12 cellular contexts compared by ENCODE assay signal in the genomic region with DNA sequence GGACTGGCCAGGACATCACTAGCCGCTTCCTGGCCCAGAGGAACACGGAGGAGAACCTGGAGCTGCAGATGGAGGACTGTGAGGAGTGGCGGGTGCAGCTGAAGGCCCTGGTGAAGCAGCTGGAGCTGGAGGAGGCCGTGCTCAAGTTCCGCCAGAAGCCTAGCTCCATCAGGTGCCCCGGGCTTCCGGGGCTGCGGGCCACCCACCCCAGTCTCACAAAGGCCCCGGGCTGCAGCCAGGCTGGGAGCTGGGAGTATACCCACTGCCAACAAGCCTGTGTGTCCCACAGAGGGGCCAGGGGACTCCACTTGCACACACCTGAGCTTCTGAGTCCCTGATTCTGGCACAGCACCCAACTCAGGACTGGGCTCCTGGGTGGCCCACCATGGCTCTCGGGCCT. TPM values are rescaled to one million over a fixed set of nuclear protein-coding genes. Genes with fewer than 3 reads are reported as not detected.
DNase-seq lines count a peak whose midpoint lies in the region; ATAC-seq, FAIRE-seq and TF ChIP-seq lines count a peak whose summit lies in the region.
"Had no signal": no experiment of that assay in that cellular context is flagged by ENCODE, and none has a peak within 500 bp of the region (broad histone marks: within the 10 kb centered on the region; RNA-seq: fewer than 3 reads in every experiment).

No MANE protein-coding gene starts in this region.

- H3K4me3 ChIP-seq in CD8-positive, alpha-beta T cell (ENCODE audit: low read depth, low read length): no peak overlapping the region
- H3K4me3 ChIP-seq in IMR-90 (ENCODE audit: insufficient read depth, low read depth, low read length): no peak overlapping the region
- H3K4me3 ChIP-seq in astrocyte (ENCODE audit: insufficient read depth, low read depth, low read length): no peak overlapping the region

- peaks cover 32% of the 10 kb centered on the region for H3K79me2 ChIP-seq in astrocyte (ENCODE audit: insufficient read depth, low read length)

- no peak for TF ChIP-seq CTCF in CD8-positive, alpha-beta T cell (IDR thresholded peaks at IDR 0.05)
- TF ChIP-seq CTCF in IMR-90 (conservative IDR thresholded peaks at IDR 0.05; ENCODE audit: low read depth, low read length) (no peak), astrocyte (IDR thresholded peaks at IDR 0.05; ENCODE audit: insufficient read depth, low read depth, low read length) (no peak), neural crest cell (conservative IDR thresholded peaks at IDR 0.05) (no peak)

- no peak overlapping the region for H4K8ac ChIP-seq in IMR-90 (ENCODE audit: low read depth in 2 of 2, low read length in 2 of 2)

- H3K9me3 Mint-ChIP-seq in CD8-positive, alpha-beta T cell: no peaks in the 10 kb centered on the region
- H3K9me3 Mint-ChIP-seq in astrocyte (ENCODE audit: unreplicated experiment) (no peaks in the 10 kb centered on the region), neural crest cell (no peaks in the 10 kb centered on the region)

- H3K27ac ChIP-seq in CD8-positive, alpha-beta T cell (ENCODE audit: low read depth, low read length): no peak overlapping the region
- H3K27ac ChIP-seq in IMR-90 (ENCODE audit: insufficient read depth, low read length) (no peak overlapping the region), astrocyte (ENCODE audit: low read depth, low read length) (no peak overlapping the region), substantia nigra (ENCODE audit: low read depth, low read length, poor library complexity, severe bottlenecking) (no peak overlapping the region)
- H3K27ac ChIP-seq: epithelial cell of prostate had no signal

- H3K36me3 ChIP-seq in CD8-positive, alpha-beta T cell (ENCODE audit: insufficient read depth, low read length): no peaks in the 10 kb centered on the region
- H3K36me3 ChIP-seq in IMR-90 (ENCODE audit: control insufficient read depth, insufficient read depth, low read length): peaks cover 2% of the 10 kb centered on the region
- H3K36me3 ChIP-seq in astrocyte (ENCODE audit: insufficient read depth, low read length): peaks cover 6% of the 10 kb centered on the region

- no peak overlapping the region for H3K4me2 ChIP-seq in IMR-90 (ENCODE audit: low read depth, low read length)
- no peak overlapping the region for H3K4me2 ChIP-seq in astrocyte (ENCODE audit: low read length)

- H3K27me3 ChIP-seq in CD8-positive, alpha-beta T cell (ENCODE audit: insufficient read depth, low read length): no peaks in the 10 kb centered on the region
- H3K27me3 ChIP-seq in IMR-90 (ENCODE audit: control insufficient read depth, insufficient read depth, low read length): peaks cover 8% of the 10 kb centered on the region
- peaks cover 11% of the 10 kb centered on the region for H3K27me3 ChIP-seq in astrocyte (ENCODE audit: insufficient read depth, low read length)

- in situ Hi-C loops in IMR-90 (cut with MboI; ENCODE audit: low sequenced_read_pairs): no loop called here

- H3K79me1 ChIP-seq in IMR-90 (ENCODE audit: low read depth in 1 of 2, low read length in 2 of 2): peaks cover 23 to 33% of the 10 kb centered on the region in 2 experiments

- H2BK15ac ChIP-seq in IMR-90 (ENCODE audit: low read depth, low read length): no peak overlapping the region

- no peak overlapping the region for H3K4ac ChIP-seq in IMR-90 (ENCODE audit: low read depth, low read length)

- POLR2A ChIA-PET in CD8-positive, alpha-beta T cell (lab: Charles Lee): interaction anchor here (1.2 to 2.9 kb wide), 3 partner anchors 13 to 80 kb away, joined by 4 to 13 read pairs (median 7); a partner anchor contains a TSS
- POLR2A ChIA-PET in IMR-90 (lab: Charles Lee; ENCODE audit: unreplicated experiment): no interaction called here

- H3K14ac ChIP-seq in IMR-90 (replicated peaks; ENCODE audit: low read depth, low read length): no peak overlapping the region

- no peaks in the 10 kb centered on the region for H3K9me3 ChIP-seq in CD8-positive, alpha-beta T cell (ENCODE audit: low read length)
- H3K9me3 ChIP-seq in IMR-90 (ENCODE audit: control insufficient read depth, insufficient read depth, low read length) (no peaks in the 10 kb centered on the region), astrocyte (ENCODE audit: insufficient read depth, low read depth, low read length) (no peaks in the 10 kb centered on the region)

- peak overlapping the region; percentile 88 for H3K4me3 Mint-ChIP-seq in CD8-positive, alpha-beta T cell
- H3K4me3 Mint-ChIP-seq in astrocyte (ENCODE audit: unreplicated experiment) (peak overlapping the region; percentile 84), neural crest cell (peak overlapping the region; percentile 90)

- no peak overlapping the region for H2BK20ac ChIP-seq in IMR-90 (ENCODE audit: low read depth, low read length)

- H2AK9ac ChIP-seq in IMR-90 (replicated peaks; ENCODE audit: low read depth, low read length, poor library complexity): peak overlapping the region; percentile 67

- peaks cover 32% of the 10 kb centered on the region for H3K4me1 ChIP-seq in CD8-positive, alpha-beta T cell (ENCODE audit: insufficient read depth, low read length)
- H3K4me1 ChIP-seq in IMR-90 (ENCODE audit: control insufficient read depth, insufficient read depth, low read length): peaks cover 13% of the 10 kb centered on the region
- peaks cover 19% of the 10 kb centered on the region for H3K4me1 ChIP-seq in astrocyte (ENCODE audit: insufficient read depth, low read length)

- H2AK5ac ChIP-seq in IMR-90 (ENCODE audit: low read depth, low read length): no peak overlapping the region

- no peak for TF ChIP-seq POLR2A in IMR-90 (IDR thresholded peaks at IDR 0.05; ENCODE audit: low read depth, low read length)

- H2AFZ ChIP-seq in IMR-90 (replicated peaks; ENCODE audit: low read length, poor library complexity): no peak overlapping the region
- no peak overlapping the region for H2AFZ ChIP-seq in astrocyte (ENCODE audit: low read depth, low read length)

- H3K36me3 Mint-ChIP-seq in CD8-positive, alpha-beta T cell: peaks cover 14% of the 10 kb centered on the region
- H3K36me3 Mint-ChIP-seq in astrocyte (ENCODE audit: low read depth, unreplicated experiment): peaks cover 8% of the 10 kb centered on the region
- H3K36me3 Mint-ChIP-seq in neural crest cell (ENCODE audit: low read depth): peaks cover 15% of the 10 kb centered on the region

- H4K20me1 ChIP-seq in IMR-90 (ENCODE audit: insufficient read depth, low read length) (peaks cover 11% of the 10 kb centered on the region; the same call in 1 of the 2 replicates), astrocyte (ENCODE audit: insufficient read depth, low read length) (peaks cover 23% of the 10 kb centered on the region)

- CTCF ChIA-PET in CD8-positive, alpha-beta T cell (lab: Charles Lee): interaction anchor here (0.7 to 2.0 kb wide), 7 partner anchors 13 to 262 kb away, joined by 3 to 10 read pairs (median 4); a partner anchor contains a TSS
- CTCF ChIA-PET in IMR-90 (lab: Yijun Ruan, JAX): interaction anchor here (0.6 kb wide), 1 partner anchor 36 kb away, joined by 3 read pairs; a partner anchor contains a TSS

- no peak overlapping the region for H3K56ac ChIP-seq in IMR-90 (ENCODE audit: extremely low read depth, insufficient read depth, low read length)

- no peak for FAIRE-seq in astrocyte (lab: Jason Lieb, UNC)
- FAIRE-seq: RCC 7860 had no signal

- H3K18ac ChIP-seq in IMR-90 (ENCODE audit: low read depth, low read length): no peak overlapping the region

- no peaks in the 10 kb centered on the region for H3K9me1 ChIP-seq in IMR-90 (ENCODE audit: insufficient read depth, low read length)

- H3K27ac Mint-ChIP-seq in CD8-positive, alpha-beta T cell: peak overlapping the region; percentile 55
- H3K27ac Mint-ChIP-seq in astrocyte (ENCODE audit: unreplicated experiment) (no peak overlapping the region), neural crest cell (ENCODE audit: unreplicated experiment) (no peak overlapping the region)

- no peaks in the 10 kb centered on the region for H3K27me3 Mint-ChIP-seq in CD8-positive, alpha-beta T cell (ENCODE audit: low read depth)
- no peaks in the 10 kb centered on the region for H3K27me3 Mint-ChIP-seq in astrocyte (ENCODE audit: low read depth, unreplicated experiment)
- H3K27me3 Mint-ChIP-seq in neural crest cell (ENCODE audit: low read depth): peaks cover 21% of the 10 kb centered on the region

- no peak overlapping the region for H3K23ac ChIP-seq in IMR-90 (ENCODE audit: low read depth, low read length)

- no peak overlapping the region for H4K91ac ChIP-seq in IMR-90 (ENCODE audit: insufficient read depth, low read depth, low read length)

- no peak overlapping the region for H2BK5ac ChIP-seq in IMR-90 (ENCODE audit: low read depth, low read length, poor library complexity, severe bottlenecking)

- H3K9ac ChIP-seq in IMR-90 (ENCODE audit: low read depth, low read length) (no peak overlapping the region), astrocyte (ENCODE audit: low read length) (no peak overlapping the region)

- ATAC-seq in CD8-positive, alpha-beta T cell: no peak
- no peak for ATAC-seq in IMR-90 (ENCODE audit: low read depth)

- BruUV-seq in IMR-90 (replicated peaks; lab: Mats Ljungman, UMichigan): no TSS peak

- DNase-seq in CD8-positive, alpha-beta T cell: no peak
- DNase-seq in IMR-90 (no peak), astrocyte (ENCODE audit: low read depth) (no peak), neural crest cell (ENCODE audit: low read depth, low spot score) (no peak), substantia nigra (lab: John Stamatoyannopoulos, UW) (no peak), SW 1271 (lab: John Stamatoyannopoulos, UW) (no peak), hypothalamus (lab: John Stamatoyannopoulos, UW) (no peak)
- DNase-seq: NCI-H2029 had no signal

- intact Hi-C loops in CD8-positive, alpha-beta T cell (cut with DNase I, micrococcal nuclease): loop anchor here (2.0 to 5.0 kb wide), 2 partner anchors 43 to 324 kb away; a partner anchor contains a TSS
- intact Hi-C loops in IMR-90 (cut with micrococcal nuclease): no loop called here

- H2BK120ac ChIP-seq in IMR-90 (ENCODE audit: low read depth, low read length): no peak overlapping the region

- 100% methylated on average over 6 of the region's 10 CpGs; no CpG with 5 or more reads in 1 of the 2 experiments for WGBS in IMR-90 (ENCODE audit: extremely low coverage in 2 of 2, insufficient read length in 1 of 2), 2 experiments

- peaks cover 37% of the 10 kb centered on the region for H3K4me1 Mint-ChIP-seq in CD8-positive, alpha-beta T cell (ENCODE audit: low read depth)
- peaks cover 13% of the 10 kb centered on the region for H3K4me1 Mint-ChIP-seq in astrocyte (ENCODE audit: low read depth, unreplicated experiment)
- peaks cover 20% of the 10 kb centered on the region for H3K4me1 Mint-ChIP-seq in neural crest cell

- dilution Hi-C loops in IMR-90 (cut with HindIII; ENCODE audit: low sequenced_read_pairs, unreplicated experiment): no loop called here

- no peak for TF ChIP-seq RAD21 in IMR-90 (IDR thresholded peaks at IDR 0.05; ENCODE audit: low read length)

- no peak overlapping the region for H4K5ac ChIP-seq in IMR-90 (ENCODE audit: low read depth, low read length)

RNA-seq across cellular contexts. Expression of a gene that starts 1.7 kb away (rescaled TPM):
- total RNA-seq in CD8-positive, alpha-beta T cell: 10 to 100 TPM; 53.3 to 55.5 TPM
- total RNA-seq in IMR-90 (2012; rRNA removed) (43.9 and 47.5 TPM in 2 replicates), astrocyte (62.0 and 69.4 TPM in 2 replicates), neural crest cell (191 and 198 TPM in 2 replicates)
- polyA plus RNA-seq in IMR-90 (2012; rRNA removed): 37.1 and 40.4 TPM in 2 replicates
- polyA plus RNA-seq in IMR-90 (2012; cell fraction: cytosol; rRNA removed): 20.9 and 39.1 TPM in 2 replicates
- polyA plus RNA-seq in IMR-90 (2012; cell fraction: nucleus; rRNA removed; ENCODE audit: low replicate concordance): 60.9 and 121 TPM in 2 replicates

RNA-seq across cellular contexts. Expression of a gene that starts 9.9 kb away (rescaled TPM):
- 1 to 10 TPM; 1.3 to 1.4 TPM for total RNA-seq in CD8-positive, alpha-beta T cell
- total RNA-seq in IMR-90 (2012; rRNA removed) (under 0.01 TPM in 1 of 2 replicates, not detected in the other), astrocyte (0.84 and 1.3 TPM in 2 replicates), neural crest cell (0.93 and 1.4 TPM in 2 replicates)
- polyA plus RNA-seq in IMR-90 (2012; rRNA removed): 0.29 and 0.44 TPM in 2 replicates
- 0.45 TPM in 1 of 2 replicates, not detected in the other for polyA plus RNA-seq in IMR-90 (2012; cell fraction: cytosol; rRNA removed)
- 5.5 and 7.3 TPM in 2 replicates for polyA plus RNA-seq in IMR-90 (2012; cell fraction: nucleus; rRNA removed; ENCODE audit: low replicate concordance)

RNA-seq across cellular contexts. Expression of a gene that starts 14.9 kb away (rescaled TPM):
- 10 to 100 TPM; 14.5 to 16.6 TPM for total RNA-seq in CD8-positive, alpha-beta T cell
- total RNA-seq in IMR-90 (2012; rRNA removed) (37.2 and 39.1 TPM in 2 replicates), astrocyte (40.8 and 46.4 TPM in 2 replicates), neural crest cell (27.8 and 31.0 TPM in 2 replicates)
- 72.6 and 77.8 TPM in 2 replicates for polyA plus RNA-seq in IMR-90 (2012; rRNA removed)
- polyA plus RNA-seq in IMR-90 (2012; cell fraction: cytosol; rRNA removed): 34.8 and 74.5 TPM in 2 replicates
- polyA plus RNA-seq in IMR-90 (2012; cell fraction: nucleus; rRNA removed; ENCODE audit: low replicate concordance): 41.7 and 43.6 TPM in 2 replicates

RNA-seq across cellular contexts. Expression of a gene that starts 36.2 kb away (rescaled TPM):
- total RNA-seq in CD8-positive, alpha-beta T cell: 1 to 10 TPM; 1.7 to 2.1 TPM
- total RNA-seq in IMR-90 (2012; rRNA removed) (0.18 and 0.28 TPM in 2 replicates), astrocyte (3.3 and 4.2 TPM in 2 replicates), neural crest cell (2.8 and 3.3 TPM in 2 replicates)
- 1.5 and 1.9 TPM in 2 replicates for polyA plus RNA-seq in IMR-90 (2012; rRNA removed)
- polyA plus RNA-seq in IMR-90 (2012; cell fraction: cytosol; rRNA removed): 0.62 and 0.77 TPM in 2 replicates
- 9.3 and 21.4 TPM in 2 replicates for polyA plus RNA-seq in IMR-90 (2012; cell fraction: nucleus; rRNA removed; ENCODE audit: low replicate concordance)

RNA-seq across cellular contexts. Expression of a gene that starts 41.7 kb away (rescaled TPM):
- total RNA-seq in CD8-positive, alpha-beta T cell: not detected
- total RNA-seq in IMR-90 (2012; rRNA removed) (not detected in 2 replicates), astrocyte (not detected in 2 replicates), neural crest cell (not detected in 2 replicates)
- polyA plus RNA-seq in IMR-90 (2012; rRNA removed): not detected in 2 replicates
- polyA plus RNA-seq in IMR-90 (2012; cell fraction: cytosol; rRNA removed): not detected in 2 replicates
- polyA plus RNA-seq in IMR-90 (2012; cell fraction: nucleus; rRNA removed; ENCODE audit: low replicate concordance): not detected in 2 replicates
- total RNA-seq: temporal lobe had no signal
- polyA plus RNA-seq: neural cell had no signal
